ENCODE assay signal across 1 cellular context in genomic region chr21:31566611-31567010, GRCh38.
TF ChIP-seq lines count a peak whose summit lies in the region.

No MANE protein-coding gene starts in this region.

TF ChIP-seq in H1, 55 proteins besides CTCF, POLR2A, EP300 and RAD21:
- TF ChIP-seq TEAD4 (IDR thresholded peaks at IDR 0.05; ENCODE audit: low read depth, low read length) = peak; percentile 68; the same call in 1 of the 2 replicates
- TF ChIP-seq BACH1 (IDR thresholded peaks at IDR 0.05; ENCODE audit: low read length) = no peak
- peak; percentile 59; the same call in 1 of the 2 replicates for TF ChIP-seq MAX (IDR thresholded peaks at IDR 0.05)
